8 cellular contexts compared by ENCODE assay signal in genomic region chr17:83079340-83079747, GRCh38.
DNase-seq lines count a peak whose midpoint lies in the region; ATAC-seq and TF ChIP-seq lines count a peak whose summit lies in the region.

A gene with protein sequence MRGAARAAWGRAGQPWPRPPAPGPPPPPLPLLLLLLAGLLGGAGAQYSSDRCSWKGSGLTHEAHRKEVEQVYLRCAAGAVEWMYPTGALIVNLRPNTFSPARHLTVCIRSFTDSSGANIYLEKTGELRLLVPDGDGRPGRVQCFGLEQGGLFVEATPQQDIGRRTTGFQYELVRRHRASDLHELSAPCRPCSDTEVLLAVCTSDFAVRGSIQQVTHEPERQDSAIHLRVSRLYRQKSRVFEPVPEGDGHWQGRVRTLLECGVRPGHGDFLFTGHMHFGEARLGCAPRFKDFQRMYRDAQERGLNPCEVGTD (plus strand): TSS chr17:83079609. CDS start chr17:83079816, 207 bp downstream.

- TF ChIP-seq CTCF in coronary artery (IDR thresholded peaks at IDR 0.05) = no peak

- ATAC-seq in GM18511 (IDR thresholded peaks at IDR 0.05; ENCODE audit: unreplicated experiment) = peak; percentile 56

- peak within 1 kb of the TSS; percentile 83 for H3K4me3 ChIP-seq in coronary artery

- in situ Hi-C loops in ACHN (cut with HindIII; ENCODE audit: low pct_ligation_motif_present, low pct_unique_long_range_greater_than_20kb, low sequenced_read_pairs) = no loop called here

- peak within 1 kb of the TSS; percentile 94 to 98 for H3K27ac ChIP-seq in coronary artery

- DNase-seq in ACHN (peak; percentile 69), Kasumi-1 (lab: John Stamatoyannopoulos, UW) (peak; percentile 60 to 64), coronary artery (ENCODE audit: low spot score) (no peak), kidney tubule cell (ENCODE audit: low spot score) (peak; percentile 63), cerebellar nuclear complex (lab: John Stamatoyannopoulos, UW) (no peak)
- peak; percentile 13 for DNase-seq in activated CD4-positive, CD25-positive, alpha-beta regulatory T cell treated with anti-CD3 and anti-CD28 coated beads, Interleukin-2, amount 50 U/mL, for 16 hours (ENCODE audit: low read depth, low spot score)
- DNase-seq in stimulated activated CD4-positive, alpha-beta T cell treated with anti-CD3 and anti-CD28 coated beads, Interleukin-15, amount 100 ng/mL, for 48 hours (ENCODE audit: low read depth in 2 of 2) = peak; percentile 38 to 48

Comparison
In these comparisons a context has a peak if more than half of its experiments do, and no peak if none do; other contexts are left out.
1. DNase-seq: peak in ACHN (single experiment), Kasumi-1 (2 of 2), activated CD4-positive, CD25-positive, alpha-beta regulatory T cell treated with anti-CD3 and anti-CD28 coated beads, Interleukin-2, amount 50 U/mL, for 16 hours (single experiment), kidney tubule cell (single experiment) and stimulated activated CD4-positive, alpha-beta T cell treated with anti-CD3 and anti-CD28 coated beads, Interleukin-15, amount 100 ng/mL, for 48 hours (2 of 2); none in coronary artery (single experiment) and cerebellar nuclear complex (0 of 2).